Comparison of ENCODE assay signal across 18 cellular contexts in the genomic region with DNA sequence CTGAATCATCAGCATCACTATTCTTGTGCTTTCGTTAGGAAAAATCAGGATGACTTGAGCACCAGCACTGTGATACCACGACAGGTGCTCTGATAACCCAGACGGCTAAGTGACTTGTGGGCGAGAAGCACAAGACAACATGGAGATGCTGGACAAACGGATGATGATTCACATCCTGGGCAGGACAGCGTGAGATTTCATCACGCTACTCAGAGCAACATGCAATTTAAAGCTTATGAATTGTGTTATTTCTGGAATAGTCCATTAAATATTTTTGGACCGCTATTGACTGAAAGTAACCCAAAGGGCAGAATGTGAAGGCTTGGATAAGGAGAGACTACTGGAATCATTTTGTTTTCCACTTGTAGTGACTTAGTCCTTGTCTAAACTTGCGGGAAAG.
DNase-seq lines count a peak whose midpoint lies in the region; ATAC-seq and TF ChIP-seq lines count a peak whose summit lies in the region.
"Had no signal": no experiment of that assay in that cellular context is flagged by ENCODE, and none has a peak within 500 bp of the region (broad histone marks: within the 10 kb centered on the region; RNA-seq: fewer than 3 reads in every experiment).

No MANE protein-coding gene starts in this region.

- H3K27ac ChIP-seq in SJCRH30 (no peak overlapping the region), testis (no peak overlapping the region)
- H3K27ac ChIP-seq: adrenal gland, lower lobe of right lung had no signal

- peak; percentile 47 to 87 for ATAC-seq in left cardiac atrium
- ATAC-seq: lower lobe of right lung had no signal

- H3K9me3 ChIP-seq in SJCRH30 (replicated peaks): no peaks in the 10 kb centered on the region
- no peaks in the 10 kb centered on the region for H3K9me3 ChIP-seq in testis
- H3K9me3 ChIP-seq: adrenal gland, HAP-1, lower lobe of right lung had no signal

- peaks cover 27% of the 10 kb centered on the region for H3K4me1 ChIP-seq in SJCRH30
- H3K4me1 ChIP-seq in testis: peaks cover 10% of the 10 kb centered on the region
- H3K4me1 ChIP-seq: adrenal gland, HAP-1 had no signal

- H3K4me3 ChIP-seq in SJCRH30: no peak overlapping the region
- H3K4me3 ChIP-seq in testis: no peak overlapping the region
- H3K4me3 ChIP-seq: adrenal gland, HAP-1, lower lobe of right lung had no signal

- 46 to 61% methylated on average over 9 of the region's 9 CpGs for WGBS in testis, 2 donors

- no peaks in the 10 kb centered on the region for H3K36me3 ChIP-seq in SJCRH30
- H3K36me3 ChIP-seq in testis (ENCODE audit: low read depth, missing control alignments): no peaks in the 10 kb centered on the region
- H3K36me3 ChIP-seq: adrenal gland, HAP-1, lower lobe of right lung had no signal

- intact Hi-C loops in left cardiac atrium (cut with DNase I) (no loop called here), cardiac septum (cut with DNase I) (no loop called here), testis (cut with DNase I; ENCODE audit: low total_unique reads) (no loop called here)

- H3K27me3 ChIP-seq in SJCRH30 (no peaks in the 10 kb centered on the region), testis (no peaks in the 10 kb centered on the region)
- H3K27me3 ChIP-seq: adrenal gland had no signal

- TF ChIP-seq POLR2A in testis (IDR thresholded peaks at IDR 0.05): no peak

- TF ChIP-seq CTCF in testis (IDR thresholded peaks at IDR 0.05): no peak

- DNase-seq in left cardiac atrium (no peak), cardiac septum (ENCODE audit: low spot score) (no peak), SJCRH30 (peak; percentile 50 to 57), fibroblast of peridontal ligament (ENCODE audit: extremely low read depth) (peak; percentile 3), testis (peak; percentile 33), NCI-H2081 treated with DMSO at 0.1 percent for 48 hours (lab: John Stamatoyannopoulos, UW) (no peak), NCI-H748 treated with DMSO at 0.1 percent for 48 hours (lab: John Stamatoyannopoulos, UW) (no peak)
- no peak for DNase-seq in activated CD4-positive, alpha-beta T cell treated with anti-CD3 and anti-CD28 coated beads for 1 hour
- DNase-seq: ACHN; activated B cell treated with CpG ODN at 0.5 μM for 24 hours; DMS79; effector CD4-positive, alpha-beta T cell; lower lobe of right lung; NCI-H1105 treated with DMSO at 0.1 percent for 48 hours; NCI-H774; stimulated activated CD4-positive, alpha-beta T cell treated with anti-CD3 and anti-CD28 coated beads, Interleukin-15, amount 100 ng/mL, for 24 hours had no signal

Comparison
In these comparisons a context has a peak if more than half of its experiments do, and no peak if none do; other contexts are left out.
1. DNase-seq: peak in SJCRH30 (2 of 2), fibroblast of peridontal ligament (single experiment) and testis (single experiment); none in left cardiac atrium (single experiment), cardiac septum (single experiment), NCI-H2081 treated with DMSO at 0.1 percent for 48 hours (single experiment), activated CD4-positive, alpha-beta T cell treated with anti-CD3 and anti-CD28 coated beads for 1 hour (single experiment) and NCI-H748 treated with DMSO at 0.1 percent for 48 hours (single experiment).